In the genomic region with DNA sequence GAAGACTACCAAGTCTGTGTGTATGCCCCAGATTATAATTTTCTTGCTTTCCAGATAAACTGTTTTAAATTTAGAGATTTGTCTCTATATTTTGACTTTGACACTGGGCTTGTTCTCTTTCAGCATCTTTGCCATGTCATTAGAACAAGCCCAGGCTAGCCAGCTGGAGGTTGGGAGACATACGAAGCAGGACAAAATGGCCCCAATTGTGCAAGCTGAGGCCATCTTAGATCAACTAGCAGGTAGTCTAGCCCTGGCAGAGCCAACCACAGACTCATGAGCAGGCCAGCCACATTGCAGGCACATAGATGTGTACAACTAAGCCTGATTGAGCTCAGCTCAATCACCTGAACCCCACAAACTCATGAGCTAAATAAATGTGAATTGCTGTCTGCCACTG, we compare ENCODE assay signal across 21 cellular contexts.
"Had no signal": no experiment of that assay in that cellular context is flagged by ENCODE, and none has a peak within 500 bp of the region (broad histone marks: within the 10 kb centered on the region; RNA-seq: fewer than 3 reads in every experiment).

No MANE protein-coding gene starts in this region.

- DNase-seq: effector CD4-positive, alpha-beta T cell; endodermal cell; gastrocnemius medialis; heart right ventricle; hypothalamus; mucosa of descending colon; naive thymus-derived CD8-positive, alpha-beta T cell; psoas muscle; right lobe of liver; stimulated activated CD4-positive, alpha-beta T cell treated with anti-CD3 and anti-CD28 coated beads, Interleukin-4, amount 100 ng/mL, for 1 hour; stimulated activated CD8-positive, alpha-beta memory T cell treated with anti-CD3 and anti-CD28 coated beads, Interleukin-4, amount 100 ng/mL, for 48 hours; stimulated activated naive CD8-positive, alpha-beta T cell treated with anti-CD3 and anti-CD28 coated beads, Interleukin-15, Interleukin-2, amounts not matched to agents 100 U/mL and 50 U/mL, for 24 hours; thyroid gland; upper lobe of left lung had no signal

- H3K4me1 ChIP-seq: gastrocnemius medialis, parathyroid adenoma, psoas muscle, right lobe of liver, suprapubic skin, thyroid gland, upper lobe of left lung, vagina had no signal

- H3K9me3 ChIP-seq: gastrocnemius medialis, mucosa of descending colon, psoas muscle, right lobe of liver, suprapubic skin, thyroid gland, vagina had no signal

- H3K4me3 ChIP-seq: coronary artery, gastrocnemius medialis, heart right ventricle, mucosa of descending colon, psoas muscle, right lobe of liver, suprapubic skin, thyroid gland, upper lobe of left lung, vagina had no signal

- H3K27ac ChIP-seq: coronary artery, gastrocnemius medialis, heart right ventricle, parathyroid adenoma, psoas muscle, right lobe of liver, suprapubic skin, thyroid gland, upper lobe of left lung, vagina had no signal

- H3K27me3 ChIP-seq: gastrocnemius medialis, heart right ventricle, right lobe of liver, suprapubic skin, thyroid gland, upper lobe of left lung, vagina had no signal

- H3K36me3 ChIP-seq: gastrocnemius medialis, heart right ventricle, right lobe of liver, suprapubic skin, thyroid gland, upper lobe of left lung, vagina had no signal

- H3K9ac ChIP-seq: parathyroid adenoma had no signal

- H2AFZ ChIP-seq: parathyroid adenoma had no signal

- H3K79me2 ChIP-seq: parathyroid adenoma had no signal

- ATAC-seq: esophagus mucosa; gastrocnemius medialis; heart right ventricle; left lobe of liver; mucosa of descending colon; naive thymus-derived CD8-positive, alpha-beta T cell; psoas muscle; right lobe of liver; stimulated activated effector memory CD8-positive, alpha-beta T cell treated with anti-CD3 and anti-CD28 coated beads, Interleukin-12 subunit alpha, Interleukin-12 subunit beta, amount 100 ng/mL, for 72 hours; stimulated activated naive CD8-positive, alpha-beta T cell treated with anti-CD3 and anti-CD28 coated beads, Interleukin-15, Interleukin-2, amounts not matched to agents 100 U/mL and 50 U/mL, for 24 hours had no signal
